23 cellular contexts compared by ENCODE assay signal in the genomic region with DNA sequence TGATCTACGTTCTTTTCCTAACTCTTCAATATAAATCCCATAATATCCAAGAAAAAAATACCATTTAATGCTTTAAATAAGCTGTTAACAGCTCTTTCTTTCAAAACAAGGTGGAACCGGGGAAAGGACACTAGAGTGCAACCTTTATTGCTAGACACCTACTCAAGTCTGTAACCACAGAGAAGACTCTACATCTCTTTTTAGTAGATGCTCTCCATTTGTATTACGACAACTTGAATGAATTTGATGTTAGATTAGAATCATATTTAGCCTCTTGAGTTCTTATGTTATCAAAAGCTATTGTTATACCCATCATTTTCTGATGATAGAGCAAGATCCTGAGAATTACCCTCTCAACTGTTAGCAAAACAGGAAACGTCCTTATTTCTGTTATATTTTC.
DNase-seq lines count a peak whose midpoint lies in the region; ATAC-seq and TF ChIP-seq lines count a peak whose summit lies in the region.
"Had no signal": no experiment of that assay in that cellular context is flagged by ENCODE, and none has a peak within 500 bp of the region (broad histone marks: within the 10 kb centered on the region; RNA-seq: fewer than 3 reads in every experiment).

No MANE protein-coding gene starts in this region.

- peak overlapping the region; percentile 39 for H3K27ac ChIP-seq in OCI-LY7 (ENCODE audit: low read depth, low read length, poor library complexity, severe bottlenecking)
- H3K27ac ChIP-seq in PC-3 (ENCODE audit: low read length): no peak overlapping the region
- H3K27ac ChIP-seq: BLaER1 treated with 17β-estradiol and CSF1 and Interleukin-3, amounts not matched to agents 10 nM and 100 nM; SJCRH30 had no signal

- H3K4me3 ChIP-seq in OCI-LY7 (ENCODE audit: low read depth, low read length, poor library complexity, severe bottlenecking) (peak overlapping the region; percentile 38), mucosa of descending colon (no peak overlapping the region), PC-3 (ENCODE audit: low read length) (no peak overlapping the region)
- H3K4me3 ChIP-seq: BLaER1 treated with 17β-estradiol and CSF1 and Interleukin-3, amounts not matched to agents 10 nM and 100 nM; K562; MG63; SJCRH30 had no signal

- H3K4me3 Mint-ChIP-seq in activated T-cell treated with anti-CD3 and anti-CD28 coated beads, Interleukin-2, amount 50 U/mL, for 24 hours: no peak overlapping the region
- H3K4me3 Mint-ChIP-seq in natural killer cell: peak overlapping the region; percentile 47
- no peak overlapping the region for H3K4me3 Mint-ChIP-seq in natural killer cell treated with Interleukin-12 subunit alpha and Interleukin-12 subunit beta and Interleukin-15 and Interleukin-18, amount 100 ng/mL, for 72 hours
- H3K4me3 Mint-ChIP-seq: CD8-positive, alpha-beta memory T cell had no signal

- H3F3A ChIP-seq in PC-3 (ENCODE audit: low read length, unreplicated experiment): no peaks in the 10 kb centered on the region

- no peaks in the 10 kb centered on the region for H3K27me3 Mint-ChIP-seq in activated T-cell treated with anti-CD3 and anti-CD28 coated beads, Interleukin-2, amount 50 U/mL, for 24 hours
- H3K27me3 Mint-ChIP-seq in natural killer cell (ENCODE audit: low read depth in 2 of 2): no peaks in the 10 kb centered on the region
- H3K27me3 Mint-ChIP-seq in natural killer cell treated with Interleukin-12 subunit alpha and Interleukin-12 subunit beta and Interleukin-15 and Interleukin-18, amount 100 ng/mL, for 72 hours: no peaks in the 10 kb centered on the region
- H3K27me3 Mint-ChIP-seq: CD8-positive, alpha-beta memory T cell had no signal

- peaks cover 5% of the 10 kb centered on the region for H3K36me3 Mint-ChIP-seq in activated T-cell treated with anti-CD3 and anti-CD28 coated beads, Interleukin-2, amount 50 U/mL, for 24 hours (ENCODE audit: low read depth)
- no peaks in the 10 kb centered on the region for H3K36me3 Mint-ChIP-seq in natural killer cell
- peaks cover 5% of the 10 kb centered on the region for H3K36me3 Mint-ChIP-seq in natural killer cell treated with Interleukin-12 subunit alpha and Interleukin-12 subunit beta and Interleukin-15 and Interleukin-18, amount 100 ng/mL, for 72 hours

- no peak for DNase-seq in activated T-cell treated with anti-CD3 and anti-CD28 coated beads, Interleukin-2, amount 50 U/mL, for 24 hours
- no peak for DNase-seq in activated T-cell treated with anti-CD3 and anti-CD28 coated beads for 4 hours
- no peak for DNase-seq in natural killer cell
- DNase-seq in natural killer cell treated with Interleukin-12 subunit alpha and Interleukin-12 subunit beta and Interleukin-15 and Interleukin-18, amount 100 ng/mL, for 72 hours (ENCODE audit: low spot score): no peak
- DNase-seq in OCI-LY7 (ENCODE audit: low spot score): peak; percentile 9
- no peak for DNase-seq in mucosa of descending colon
- no peak for DNase-seq in NOMO-1 (lab: John Stamatoyannopoulos, UW; ENCODE audit: unreplicated experiment in 2 of 2)
- no peak for DNase-seq in PC-3
- DNase-seq: AML-193; CD8-positive, alpha-beta memory T cell; DMS 273 treated with DMSO at 0.1 percent for 48 hours; DMS79; GF-D8; HCEC 1CT; MG63; NCI-H1694; NCI-H2029 treated with DMSO at 0.1 percent for 48 hours; NCI-H2227 treated with DMSO at 0.1 percent for 48 hours; NCI-H526 treated with DMSO at 0.1 percent for 48 hours; SJCRH30 had no signal

- peaks cover 68% of the 10 kb centered on the region for H3K4me1 Mint-ChIP-seq in activated T-cell treated with anti-CD3 and anti-CD28 coated beads, Interleukin-2, amount 50 U/mL, for 24 hours (ENCODE audit: low read depth)
- peaks cover 15 to 26% of the 10 kb centered on the region in 2 donors for H3K4me1 Mint-ChIP-seq in natural killer cell
- H3K4me1 Mint-ChIP-seq in natural killer cell treated with Interleukin-12 subunit alpha and Interleukin-12 subunit beta and Interleukin-15 and Interleukin-18, amount 100 ng/mL, for 72 hours (ENCODE audit: low read depth in 2 of 2): peaks cover 9 to 12% of the 10 kb centered on the region in 2 donors

- intact Hi-C loops in natural killer cell (cut with micrococcal nuclease): no loop called here
- intact Hi-C loops in OCI-LY7 (cut with micrococcal nuclease; ENCODE audit: unreplicated experiment): no loop called here
- intact Hi-C loops in mucosa of descending colon (cut with DNase I, micrococcal nuclease): no loop called here
- intact Hi-C loops in PC-3 (cut with micrococcal nuclease): no loop called here

- no peaks in the 10 kb centered on the region for H3K36me3 ChIP-seq in OCI-LY7 (ENCODE audit: insufficient read depth, low read length)
- no peaks in the 10 kb centered on the region for H3K36me3 ChIP-seq in mucosa of descending colon (ENCODE audit: low read depth)
- no peaks in the 10 kb centered on the region for H3K36me3 ChIP-seq in PC-3 (ENCODE audit: low read depth, low read length)
- H3K36me3 ChIP-seq: BLaER1 treated with 17β-estradiol and CSF1 and Interleukin-3, amounts not matched to agents 10 nM and 100 nM; MG63; SJCRH30 had no signal

- H4K20me1 ChIP-seq in OCI-LY7 (ENCODE audit: insufficient read depth, low read length) (no peaks in the 10 kb centered on the region), PC-3 (ENCODE audit: low read length) (no peaks in the 10 kb centered on the region)
- H4K20me1 ChIP-seq: BLaER1 treated with 17β-estradiol and CSF1 and Interleukin-3, amounts not matched to agents 10 nM and 100 nM had no signal

- H3K4me2 ChIP-seq in OCI-LY7 (ENCODE audit: low read length) (peak overlapping the region; percentile 63), PC-3 (ENCODE audit: low read length) (no peak overlapping the region)
- H3K4me2 ChIP-seq: BLaER1 treated with 17β-estradiol and CSF1 and Interleukin-3, amounts not matched to agents 10 nM and 100 nM had no signal

- H3K4me1 ChIP-seq in OCI-LY7 (ENCODE audit: insufficient read depth, low read length, poor library complexity, severe bottlenecking) (peaks cover 57% of the 10 kb centered on the region), mucosa of descending colon (ENCODE audit: low read depth) (peaks cover 21% of the 10 kb centered on the region), PC-3 (ENCODE audit: insufficient read depth, low read length) (no peaks in the 10 kb centered on the region)
- H3K4me1 ChIP-seq: BLaER1 treated with 17β-estradiol and CSF1 and Interleukin-3, amounts not matched to agents 10 nM and 100 nM had no signal

- H3K9ac ChIP-seq in PC-3 (ENCODE audit: low read length): no peak overlapping the region
- H3K9ac ChIP-seq: BLaER1 treated with 17β-estradiol and CSF1 and Interleukin-3, amounts not matched to agents 10 nM and 100 nM had no signal

- no peaks in the 10 kb centered on the region for H3K9me2 ChIP-seq in OCI-LY7 (ENCODE audit: insufficient read depth, low read length)
- no peaks in the 10 kb centered on the region for H3K9me2 ChIP-seq in PC-3 (replicated peaks; ENCODE audit: low read length)

- H2AFZ ChIP-seq in OCI-LY7 (ENCODE audit: low read length) (peak overlapping the region; percentile 39; the same call in 1 of the 2 replicates), PC-3 (ENCODE audit: low read length) (no peak overlapping the region)

- no peaks in the 10 kb centered on the region for H3K79me2 ChIP-seq in OCI-LY7 (ENCODE audit: insufficient read depth, low read depth, low read length)
- no peaks in the 10 kb centered on the region for H3K79me2 ChIP-seq in PC-3 (ENCODE audit: low read length)

- H3K9me3 ChIP-seq in OCI-LY7 (ENCODE audit: low read length): no peaks in the 10 kb centered on the region
- no peaks in the 10 kb centered on the region for H3K9me3 ChIP-seq in mucosa of descending colon
- H3K9me3 ChIP-seq in PC-3 (ENCODE audit: low read length): no peaks in the 10 kb centered on the region
- H3K9me3 ChIP-seq: BLaER1 treated with 17β-estradiol and CSF1 and Interleukin-3, amounts not matched to agents 10 nM and 100 nM; MG63; SJCRH30 had no signal

- TF ChIP-seq CTCF in natural killer cell (IDR thresholded peaks at IDR 0.05): no peak
- TF ChIP-seq CTCF in OCI-LY7 (conservative IDR thresholded peaks at IDR 0.05; ENCODE audit: low read length): no peak
- TF ChIP-seq CTCF in mucosa of descending colon (IDR thresholded peaks at IDR 0.05): no peak
- no peak for TF ChIP-seq CTCF in PC-3 (conservative IDR thresholded peaks at IDR 0.05; ENCODE audit: low read depth, low read length)

- POLR2A ChIA-PET in OCI-LY7 (lab: Charles Lee) (interaction anchor here (1.8 to 2.0 kb wide), 2 partner anchors 16 to 19 kb away, joined by 5 to 6 read pairs; no protein-coding TSS in a partner anchor), PC-3 (lab: Charles Lee; ENCODE audit: unreplicated experiment) (no interaction called here)

- ATAC-seq in natural killer cell: no peak
- no peak for ATAC-seq in natural killer cell treated with Interleukin-12 subunit alpha and Interleukin-12 subunit beta and Interleukin-15 and Interleukin-18, amount 100 ng/mL, for 72 hours
- ATAC-seq in mucosa of descending colon: no peak
- no peak for ATAC-seq in PC-3
- ATAC-seq: K562, Right ventricle myocardium inferior had no signal

- no peaks in the 10 kb centered on the region for H3K9me3 Mint-ChIP-seq in activated T-cell treated with anti-CD3 and anti-CD28 coated beads, Interleukin-2, amount 50 U/mL, for 24 hours
- H3K9me3 Mint-ChIP-seq in natural killer cell: no peaks in the 10 kb centered on the region
- H3K9me3 Mint-ChIP-seq in natural killer cell treated with Interleukin-12 subunit alpha and Interleukin-12 subunit beta and Interleukin-15 and Interleukin-18, amount 100 ng/mL, for 72 hours: no peaks in the 10 kb centered on the region
- H3K9me3 Mint-ChIP-seq: CD8-positive, alpha-beta memory T cell had no signal

- CTCF ChIA-PET in OCI-LY7 (lab: Charles Lee; ENCODE audit: unreplicated experiment) (no interaction called here), PC-3 (lab: Charles Lee) (no interaction called here)

- no peaks in the 10 kb centered on the region for H3K27me3 ChIP-seq in PC-3 (ENCODE audit: low read length)
- H3K27me3 ChIP-seq: MG63, SJCRH30 had no signal

- BruUV-seq in OCI-LY7 (replicated peaks; lab: Mats Ljungman, UMichigan) (no TSS peak), PC-3 (replicated peaks; lab: Mats Ljungman, UMichigan) (no TSS peak)

- H3K27ac Mint-ChIP-seq in activated T-cell treated with anti-CD3 and anti-CD28 coated beads, Interleukin-2, amount 50 U/mL, for 24 hours: peak overlapping the region; percentile 72
- H3K27ac Mint-ChIP-seq in natural killer cell: peak overlapping the region in 1 of 2 donors; percentile 49
- H3K27ac Mint-ChIP-seq in natural killer cell treated with Interleukin-12 subunit alpha and Interleukin-12 subunit beta and Interleukin-15 and Interleukin-18, amount 100 ng/mL, for 72 hours: peak overlapping the region in 1 of 2 donors; percentile 59
